ENCODE assay signal across 1 cellular context in the genomic region with DNA sequence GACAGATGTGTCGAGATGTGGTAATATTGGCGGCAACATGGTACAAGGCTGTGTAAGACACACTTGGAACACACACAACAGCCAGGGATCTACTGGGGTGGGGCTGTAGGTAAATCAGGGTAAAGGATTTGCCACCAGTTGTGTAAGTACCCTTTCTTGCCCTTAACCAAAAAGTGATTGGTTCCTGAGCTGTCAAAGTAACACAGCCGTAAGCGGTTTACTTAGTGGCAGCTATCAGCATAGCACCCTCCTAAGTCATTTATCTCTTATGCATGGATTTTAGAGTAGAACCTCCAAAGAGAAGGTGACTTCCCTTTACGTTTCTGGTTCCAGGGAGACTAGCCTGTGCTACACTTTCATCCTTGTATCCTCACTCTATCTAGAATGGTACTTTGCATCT.
A peak's percentile ranks its signal among the peaks of the same experiment; 100 is the strongest.
TF ChIP-seq lines count a peak whose summit lies in the region.

No MANE protein-coding gene starts in this region.

TF ChIP-seq in HepG2, 621 proteins besides CTCF, POLR2A, EP300 and RAD21:
- TF ChIP-seq ZBTB33 (CRISPR knock-in tag; IDR thresholded peaks at IDR 0.05) = peak; percentile 78; the same call in 1 of the 2 replicates
- TF ChIP-seq MED1 (CRISPR knock-in tag; IDR thresholded peaks at IDR 0.05) = no peak
TF ChIP-seq in HepG2: peak in this region for 1.
